1 cellular context compared by ENCODE assay signal in the genomic region with DNA sequence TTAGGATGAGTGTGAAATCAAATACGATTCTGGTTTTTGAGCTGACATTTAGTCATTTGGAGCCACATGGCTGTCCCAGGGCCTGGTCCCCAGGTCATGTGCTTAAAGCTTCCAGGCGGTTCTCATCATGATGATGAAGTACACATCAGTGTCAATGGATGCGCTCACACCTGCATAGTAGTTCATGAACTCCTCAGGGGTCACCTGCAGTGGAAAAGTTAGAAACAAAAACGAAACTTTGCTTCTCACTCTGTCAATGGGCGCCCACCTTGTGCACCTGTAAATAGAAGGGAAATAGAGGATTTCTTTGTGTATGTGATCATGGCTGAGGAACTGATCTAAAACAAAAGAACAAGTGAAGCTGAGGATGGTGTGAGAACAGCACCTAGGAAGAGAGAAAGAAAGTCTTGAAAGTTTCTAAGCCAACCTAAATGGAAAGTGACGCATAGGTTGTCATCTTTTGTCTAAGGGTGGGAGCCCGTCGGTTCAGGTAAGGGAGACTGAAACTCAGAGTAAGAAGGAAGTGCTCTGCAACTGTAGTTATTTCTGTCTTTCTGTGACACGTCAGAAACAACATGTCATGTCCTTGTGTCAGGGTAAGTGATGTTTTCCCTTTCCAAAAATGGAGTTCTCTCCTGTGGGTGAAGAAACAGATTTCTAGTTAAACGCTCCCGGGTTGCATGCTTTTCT.
TF ChIP-seq lines count a peak whose summit lies in the region.

No MANE protein-coding gene starts in this region.

TF ChIP-seq in GM12878, 131 proteins besides CTCF, POLR2A, EP300 and RAD21 (continued from another document):
- no peak for TF ChIP-seq ZBTB4 (CRISPR knock-in tag; IDR thresholded peaks at IDR 0.05)
- no peak for TF ChIP-seq POU2F2 (IDR thresholded peaks at IDR 0.05; ENCODE audit: borderline replicate concordance, low read depth, low read length)
- TF ChIP-seq CEBPZ (IDR thresholded peaks at IDR 0.05; ENCODE audit: low read depth, low read length), result no peak
- TF ChIP-seq RBBP5 (conservative IDR thresholded peaks at IDR 0.05), result no peak
- TF ChIP-seq MYC (IDR thresholded peaks at IDR 0.05; ENCODE audit: insufficient read depth, insufficient read length, insufficient replicate concordance, low read length, severe bottlenecking), result no peak
- TF ChIP-seq KLF5 (IDR thresholded peaks at IDR 0.05; ENCODE audit: partially characterized antibody), result no peak
TF ChIP-seq in GM12878: peak in this region for 25.
